Comparison of ENCODE assay signal across 15 cellular contexts in genomic region chr3:145557405-145557804, GRCh38.
DNase-seq lines count a peak whose midpoint lies in the region; ATAC-seq, FAIRE-seq and TF ChIP-seq lines count a peak whose summit lies in the region.
"Had no signal": no experiment of that assay in that cellular context is flagged by ENCODE, and none has a peak within 500 bp of the region (broad histone marks: within the 10 kb centered on the region; RNA-seq: fewer than 3 reads in every experiment).

No MANE protein-coding gene starts in this region.

- H3K9ac ChIP-seq in iPS-20b (ENCODE audit: low read depth, low read length) (no peak overlapping the region), neuronal stem cell (ENCODE audit: low read depth, low read length, poor library complexity) (no peak overlapping the region)
- H3K9ac ChIP-seq: parathyroid adenoma had no signal

- H3K27ac ChIP-seq in A673 (ENCODE audit: low read depth, low read length, poor library complexity, severe bottlenecking), result no peak overlapping the region
- peak overlapping the region; percentile 7 for H3K27ac ChIP-seq in iPS-20b (ENCODE audit: low read length)
- H3K27ac ChIP-seq in neuronal stem cell (replicated peaks; ENCODE audit: low read length), result no peak overlapping the region
- H3K27ac ChIP-seq in osteoblast (ENCODE audit: low read depth, low read length), result no peak overlapping the region
- H3K27ac ChIP-seq: parathyroid adenoma, vagina had no signal

- H3K14ac ChIP-seq in neuronal stem cell (ENCODE audit: low read length), result no peak overlapping the region

- no peak overlapping the region for H2AK5ac ChIP-seq in neuronal stem cell (ENCODE audit: low read depth, low read length)

- H3K9me3 ChIP-seq in A673 (ENCODE audit: low read depth, low read length, poor library complexity, severe bottlenecking) (peaks cover 15% of the 10 kb centered on the region), iPS-20b (ENCODE audit: insufficient read depth, low read depth, low read length) (peaks cover 6% of the 10 kb centered on the region; the same call in 1 of the 2 replicates), neuronal stem cell (replicated peaks in 1 of 2; ENCODE audit: control insufficient read depth in 2 of 2, insufficient read depth in 1 of 2, low read depth in 1 of 2, low read length in 2 of 2) (no peaks in the 10 kb centered on the region), osteoblast (ENCODE audit: low read depth, low read length) (no peaks in the 10 kb centered on the region)
- H3K9me3 ChIP-seq: vagina had no signal

- peaks cover 15% of the 10 kb centered on the region for H3K4me1 ChIP-seq in A673 (ENCODE audit: insufficient read depth, low read length, poor library complexity, severe bottlenecking)
- peaks cover 11% of the 10 kb centered on the region; the same call in 1 of the 2 replicates for H3K4me1 ChIP-seq in iPS-20b (ENCODE audit: insufficient read depth, low read length)
- H3K4me1 ChIP-seq in neuronal stem cell (ENCODE audit: control insufficient read depth in 2 of 2, insufficient read depth in 1 of 2, low read depth in 1 of 2, low read length in 2 of 2), result peaks cover 0 to 5% of the 10 kb centered on the region in 2 donors
- no peaks in the 10 kb centered on the region for H3K4me1 ChIP-seq in osteoblast (ENCODE audit: insufficient read depth, low read length)
- H3K4me1 ChIP-seq: parathyroid adenoma, vagina had no signal

- no peak overlapping the region for H2BK12ac ChIP-seq in neuronal stem cell (ENCODE audit: low read length)

- H3K27me3 ChIP-seq in A673 (replicated peaks; ENCODE audit: insufficient read depth, low read depth, low read length, poor library complexity) (no peaks in the 10 kb centered on the region), iPS-20b (ENCODE audit: insufficient read depth, low read length) (no peaks in the 10 kb centered on the region), neuronal stem cell (ENCODE audit: control insufficient read depth in 3 of 3, insufficient read depth in 3 of 3, low read depth in 1 of 3, low read length in 3 of 3) (no peaks in the 10 kb centered on the region), osteoblast (ENCODE audit: insufficient read depth, low read length) (no peaks in the 10 kb centered on the region)
- H3K27me3 ChIP-seq: vagina had no signal

- no peak overlapping the region for H3K4me2 ChIP-seq in neuronal stem cell (ENCODE audit: insufficient read depth, low read length, poor library complexity, severe bottlenecking)
- H3K4me2 ChIP-seq in osteoblast (ENCODE audit: insufficient read depth, low read length), result no peak overlapping the region

- intact Hi-C loops in A673 (cut with micrococcal nuclease; ENCODE audit: unreplicated experiment), result no loop called here

- no peak overlapping the region for H2BK120ac ChIP-seq in neuronal stem cell (ENCODE audit: low read depth, low read length)

- H4K20me1 ChIP-seq in osteoblast (ENCODE audit: insufficient read depth, low read length), result no peaks in the 10 kb centered on the region

- no peaks in the 10 kb centered on the region for H3K79me2 ChIP-seq in osteoblast (ENCODE audit: insufficient read depth, low read length)
- H3K79me2 ChIP-seq: parathyroid adenoma had no signal

- H3K4me3 ChIP-seq in A673 (ENCODE audit: low read depth, low read length, poor library complexity, severe bottlenecking) (no peak overlapping the region), iPS-20b (ENCODE audit: low read length) (no peak overlapping the region), neuronal stem cell (ENCODE audit: low read length in 2 of 2) (no peak overlapping the region), osteoblast (ENCODE audit: insufficient read depth, low read length) (no peak overlapping the region)
- H3K4me3 ChIP-seq: vagina had no signal

- DNase-seq in A673 (ENCODE audit: low spot score) (peak; percentile 89), HTR-8/SVneo (ENCODE audit: insufficient read length, low spot score) (peak; percentile 0), amniotic epithelial cell (ENCODE audit: low read depth) (peak; percentile 27), neuronal stem cell (ENCODE audit: low spot score) (no peak), osteoblast (ENCODE audit: insufficient read length, low spot score, missing footprints) (no peak)
- DNase-seq in stimulated activated CD4-positive, alpha-beta T cell treated with anti-CD3 and anti-CD28 coated beads, Interleukin-4, amount 100 ng/mL, for 4 hours, result no peak
- DNase-seq: activated CD4-positive, alpha-beta T cell treated with anti-CD3 and anti-CD28 coated beads, Interleukin-2, amount 50 U/mL, for 4 hours; central memory CD4-positive, alpha-beta T cell; NCI-H2081; stimulated activated CD4-positive, alpha-beta T cell treated with anti-CD3 and anti-CD28 coated beads, Interleukin-2, amount 100 ng/mL, for 24 hours; stimulated activated naive B cell treated with anti-CD40 and anti-IgM and Interleukin-4, amounts not matched to agents 10 μg/mL and 1 μg/mL and 100 μg/mL, for 72 hours had no signal

- no peak overlapping the region for H3K23ac ChIP-seq in neuronal stem cell (ENCODE audit: low read depth, low read length, poor library complexity)

- no TSS peak for BruUV-seq in A673 (replicated peaks; lab: Mats Ljungman, UMichigan)

- no peak overlapping the region for H3K4ac ChIP-seq in neuronal stem cell (ENCODE audit: low read length)

- no peak overlapping the region for H4K91ac ChIP-seq in neuronal stem cell (ENCODE audit: low read depth, low read length, poor library complexity)

- H2BK5ac ChIP-seq in neuronal stem cell (ENCODE audit: low read length), result no peak overlapping the region

- CTCF ChIA-PET in A673 (lab: Charles Lee), result no interaction called here

- H3K36me3 ChIP-seq in A673 (ENCODE audit: insufficient read depth, low read length, poor library complexity, severe bottlenecking) (no peaks in the 10 kb centered on the region), iPS-20b (ENCODE audit: insufficient read depth, low read depth, low read length) (no peaks in the 10 kb centered on the region), neuronal stem cell (replicated peaks in 1 of 2; ENCODE audit: control insufficient read depth in 2 of 2, insufficient read depth in 2 of 2, low read length in 2 of 2) (no peaks in the 10 kb centered on the region), osteoblast (ENCODE audit: insufficient read depth, low read length) (no peaks in the 10 kb centered on the region)
- H3K36me3 ChIP-seq: vagina had no signal

- no peak overlapping the region for H4K8ac ChIP-seq in neuronal stem cell (ENCODE audit: low read depth, low read length)

- TF ChIP-seq CTCF in A673 (conservative IDR thresholded peaks at IDR 0.05; ENCODE audit: low read depth, low read length) (no peak), osteoblast (IDR thresholded peaks at IDR 0.05; ENCODE audit: extremely low read depth, low read depth, low read length) (no peak)

- H3K18ac ChIP-seq in neuronal stem cell (ENCODE audit: low read length), result no peak overlapping the region

- POLR2A ChIA-PET in A673 (lab: Charles Lee; ENCODE audit: low non-redundant PET), result no interaction called here

- H2AFZ ChIP-seq in neuronal stem cell (ENCODE audit: low read length), result no peak overlapping the region
- no peak overlapping the region for H2AFZ ChIP-seq in osteoblast (ENCODE audit: low read length)
- H2AFZ ChIP-seq: parathyroid adenoma had no signal

- H2BK15ac ChIP-seq in neuronal stem cell (ENCODE audit: low read length), result no peak overlapping the region

- WGBS in neuronal stem cell (ENCODE audit: extremely low coverage in 2 of 2, insufficient read length in 2 of 2, insufficient replicate concordance in 1 of 2), 2 donors, result no CpG with 5 or more reads among the region's 2 CpGs

- FAIRE-seq in HTR-8/SVneo (lab: Jason Lieb, UNC), result no peak

- no peak for ATAC-seq in HG03025 (IDR thresholded peaks at IDR 0.05; ENCODE audit: low FRiP score, unreplicated experiment)
- ATAC-seq: stimulated activated naive B cell treated with anti-CD40 and anti-IgM and Interleukin-4, amounts not matched to agents 10 μg/mL and 1 μg/mL and 100 μg/mL, for 72 hours had no signal

- H3K79me1 ChIP-seq in neuronal stem cell (ENCODE audit: low read depth, low read length), result no peaks in the 10 kb centered on the region

Comparison
In these comparisons a context has a peak if more than half of its experiments do, and no peak if none do; other contexts are left out.
1. DNase-seq: peak in A673 (single experiment), HTR-8/SVneo (single experiment) and amniotic epithelial cell (single experiment); none in stimulated activated CD4-positive, alpha-beta T cell treated with anti-CD3 and anti-CD28 coated beads, Interleukin-4, amount 100 ng/mL, for 4 hours (0 of 2), neuronal stem cell (single experiment) and osteoblast (single experiment).